19 cellular contexts compared by ENCODE assay signal in the genomic region with DNA sequence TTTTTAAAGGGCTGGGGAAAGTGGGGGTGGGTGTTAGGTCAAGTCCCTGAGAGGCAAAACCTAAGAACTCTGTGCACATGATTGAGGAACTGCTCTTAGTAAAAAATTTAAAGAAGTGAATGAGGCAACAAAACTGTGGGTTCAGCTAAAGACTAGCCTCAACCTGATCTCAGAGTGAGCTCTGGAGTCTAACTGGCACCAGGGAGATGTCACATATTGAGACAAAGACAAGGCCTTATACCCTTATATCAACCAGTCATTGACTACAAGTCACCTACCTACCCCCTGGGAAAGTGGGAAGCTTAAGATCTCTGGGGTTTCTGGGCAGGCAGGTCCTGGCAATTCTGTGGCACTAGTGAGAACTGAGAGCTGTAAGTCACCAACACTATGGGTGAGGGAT. TPM values are rescaled to one million over a fixed set of nuclear protein-coding genes. Genes with fewer than 3 reads are reported as not detected.
"Had no signal": no experiment of that assay in that cellular context is flagged by ENCODE, and none has a peak within 500 bp of the region (broad histone marks: within the 10 kb centered on the region; RNA-seq: fewer than 3 reads in every experiment).

No MANE protein-coding gene starts in this region.

- H3K27me3 Mint-ChIP-seq: activated CD4-positive, alpha-beta T cell treated with anti-CD3 and anti-CD28 coated beads for 36 hours; activated T-helper 17 cell treated with anti-CD3 and anti-CD28 coated beads, Interleukin-2, amount 50 U/mL, for 72 hours; natural killer cell treated with Interleukin-12 subunit alpha and Interleukin-12 subunit beta and Interleukin-15 and Interleukin-18, amount 100 ng/mL, for 72 hours; stimulated activated naive CD8-positive, alpha-beta T cell treated with anti-CD3 and anti-CD28 coated beads, Interleukin-15, Interleukin-2, amounts not matched to agents 100 ng/mL and 50 ng/mL, for 24 hours had no signal

- DNase-seq: activated CD4-positive, alpha-beta T cell treated with anti-CD3 and anti-CD28 coated beads for 36 hours; activated CD8-positive, alpha-beta memory T cell treated with anti-CD3 and anti-CD28 coated beads for 24 hours; activated naive CD4-positive, alpha-beta T cell treated with Interleukin-2 at 50 U/mL for 16 hours; foreskin melanocyte; kidney glomerular epithelial cell; mesenchymal stem cell; nucleus accumbens; right cardiac atrium; stimulated activated CD4-positive, alpha-beta T cell treated with anti-CD3 and anti-CD28 coated beads, Interleukin-15, amount 100 ng/mL, for 24 hours; stimulated activated CD4-positive, alpha-beta T cell treated with anti-CD3 and anti-CD28 coated beads, Interleukin-4, amount 100 ng/mL, for 1 hour; T-helper 1 cell; trophoblast cell; WERI-Rb-1 had no signal

- H3K27ac Mint-ChIP-seq: activated CD4-positive, alpha-beta T cell treated with anti-CD3 and anti-CD28 coated beads for 36 hours; activated T-helper 17 cell treated with anti-CD3 and anti-CD28 coated beads, Interleukin-2, amount 50 U/mL, for 72 hours; natural killer cell treated with Interleukin-12 subunit alpha and Interleukin-12 subunit beta and Interleukin-15 and Interleukin-18, amount 100 ng/mL, for 72 hours; stimulated activated naive CD8-positive, alpha-beta T cell treated with anti-CD3 and anti-CD28 coated beads, Interleukin-15, Interleukin-2, amounts not matched to agents 100 ng/mL and 50 ng/mL, for 24 hours had no signal

- ATAC-seq: activated CD4-positive, alpha-beta T cell treated with anti-CD3 and anti-CD28 coated beads for 36 hours; activated T-helper 17 cell treated with anti-CD3 and anti-CD28 coated beads, Interleukin-2, amount 50 U/mL, for 72 hours; natural killer cell treated with Interleukin-12 subunit alpha and Interleukin-12 subunit beta and Interleukin-15 and Interleukin-18, amount 100 ng/mL, for 72 hours; right cardiac atrium had no signal

- H3K4me3 Mint-ChIP-seq: activated CD4-positive, alpha-beta T cell treated with anti-CD3 and anti-CD28 coated beads for 36 hours; activated T-helper 17 cell treated with anti-CD3 and anti-CD28 coated beads, Interleukin-2, amount 50 U/mL, for 72 hours; natural killer cell treated with Interleukin-12 subunit alpha and Interleukin-12 subunit beta and Interleukin-15 and Interleukin-18, amount 100 ng/mL, for 72 hours; stimulated activated naive CD8-positive, alpha-beta T cell treated with anti-CD3 and anti-CD28 coated beads, Interleukin-15, Interleukin-2, amounts not matched to agents 100 ng/mL and 50 ng/mL, for 24 hours had no signal

- H3K9me3 Mint-ChIP-seq: activated T-helper 17 cell treated with anti-CD3 and anti-CD28 coated beads, Interleukin-2, amount 50 U/mL, for 72 hours; natural killer cell treated with Interleukin-12 subunit alpha and Interleukin-12 subunit beta and Interleukin-15 and Interleukin-18, amount 100 ng/mL, for 72 hours; stimulated activated naive CD8-positive, alpha-beta T cell treated with anti-CD3 and anti-CD28 coated beads, Interleukin-15, Interleukin-2, amounts not matched to agents 100 ng/mL and 50 ng/mL, for 24 hours had no signal

- H3K9me3 ChIP-seq: prostate gland, suprapubic skin had no signal

RNA-seq across cellular contexts. Expression of a gene that starts 27.4 kb away (rescaled TPM):
- total RNA-seq: dermis microvascular lymphatic vessel endothelial cell had no signal
